1 cellular context compared by ENCODE assay signal in the genomic region with DNA sequence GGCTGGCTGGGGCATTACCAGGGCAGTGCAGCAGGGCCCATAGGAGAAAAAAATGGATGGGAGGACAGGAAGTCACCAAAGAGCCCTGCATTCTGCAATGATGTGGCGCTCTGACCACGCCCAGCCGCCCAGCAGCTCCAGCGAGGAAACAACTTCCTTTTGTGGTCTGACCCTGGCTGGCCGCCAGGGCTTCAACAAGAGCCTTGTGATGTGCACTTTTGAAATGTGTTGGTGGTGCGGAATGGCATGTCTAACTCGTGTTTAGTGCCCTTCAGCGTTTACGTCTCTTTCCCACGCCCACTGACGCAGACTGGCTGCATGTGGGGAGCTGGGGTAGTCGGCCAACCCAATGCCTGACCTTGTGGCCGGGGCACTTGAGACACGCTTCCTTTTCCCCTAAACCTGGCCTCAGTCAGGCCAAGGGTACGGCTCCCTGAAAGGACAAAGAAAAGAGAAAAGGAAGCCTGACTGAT.
A peak's percentile ranks its signal among the peaks of the same experiment; 100 is the strongest.
TF ChIP-seq lines count a peak whose summit lies in the region.

No MANE protein-coding gene starts in this region.

TF ChIP-seq in K562, 482 proteins besides CTCF, POLR2A, EP300 and RAD21 (continued from another document):
- TF ChIP-seq ZNF639 (CRISPR knock-in tag; conservative IDR thresholded peaks at IDR 0.05 in 1 of 2, IDR thresholded peaks at IDR 0.05 in 1 of 2) (0 out of 4 replicates have a peak, but pooled peaks of 1 of the 2 experiments have one; percentile 61), ZNF561 (CRISPR knock-in tag; conservative IDR thresholded peaks at IDR 0.05) (no peak), FOXM1 (IDR thresholded peaks at IDR 0.05; ENCODE audit: low read depth) (no peak), FOXM1 (CRISPR knock-in tag; IDR thresholded peaks at IDR 0.05; ENCODE audit: low read depth) (0 out of 2 replicates have a peak, but pooled peaks have one; percentile 47), NR3C1 (CRISPR knock-in tag; IDR thresholded peaks at IDR 0.05) (no peak), ZNF436 (CRISPR knock-in tag; IDR thresholded peaks at IDR 0.05) (no peak), TGIF2 (CRISPR knock-in tag; IDR thresholded peaks at IDR 0.05) (no peak), MYC (IDR thresholded peaks at IDR 0.05; ENCODE audit: low read depth, low read length) (peak; percentile 61; the same call in 1 of the 2 replicates), MYC (CRISPR knock-in tag; IDR thresholded peaks at IDR 0.05; ENCODE audit: borderline replicate concordance, low read depth) (no peak), SETDB1 (IDR thresholded peaks at IDR 0.05; ENCODE audit: low read length) (no peak), ELF1 (tag; IDR thresholded peaks at IDR 0.05) (peak; percentile 63), STAT5B (CRISPR knock-in tag; IDR thresholded peaks at IDR 0.05) (no peak), CLOCK (CRISPR knock-in tag; IDR thresholded peaks at IDR 0.05; ENCODE audit: borderline replicate concordance) (no peak), EGR1 (conservative IDR thresholded peaks at IDR 0.05) (peak; percentile 29), ZNF707 (CRISPR knock-in tag; conservative IDR thresholded peaks at IDR 0.05) (no peak), ZNF134 (CRISPR knock-in tag; conservative IDR thresholded peaks at IDR 0.05) (no peak), CBX8 (IDR thresholded peaks at IDR 0.05; ENCODE audit: borderline replicate concordance, extremely low read depth, low read depth, low read length, poor library complexity, severe bottlenecking) (no peak), STAT6 (CRISPR knock-in tag; IDR thresholded peaks at IDR 0.05) (peak; percentile 20; the same call in 1 of the 2 replicates), ATF7 (IDR thresholded peaks at IDR 0.05) (peak; percentile 56; the same call in 1 of the 2 replicates), MAFF (IDR thresholded peaks at IDR 0.05; ENCODE audit: low read length) (no peak)
